Comparison of ENCODE assay signal across 18 cellular contexts in the genomic region with DNA sequence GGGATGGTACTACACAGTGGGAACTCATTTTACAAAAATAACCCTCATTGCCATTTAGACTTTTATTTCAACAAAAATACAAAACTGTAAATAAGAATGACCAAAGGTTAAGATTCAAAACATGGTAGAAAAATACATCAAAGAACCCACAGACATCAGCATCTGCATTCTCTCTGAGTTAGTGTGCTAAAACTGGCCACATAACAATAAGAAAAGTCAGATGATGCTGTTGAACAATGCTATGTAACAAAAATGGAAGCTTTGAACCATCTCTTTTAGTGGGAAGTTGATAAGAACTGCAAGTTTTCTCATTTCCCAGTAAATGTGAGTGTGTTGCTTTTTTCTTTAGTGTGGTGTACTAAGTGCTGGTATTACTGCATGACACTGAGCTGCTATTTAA.
DNase-seq lines count a peak whose midpoint lies in the region; ATAC-seq and TF ChIP-seq lines count a peak whose summit lies in the region.
"Had no signal": no experiment of that assay in that cellular context is flagged by ENCODE, and none has a peak within 500 bp of the region (broad histone marks: within the 10 kb centered on the region; RNA-seq: fewer than 3 reads in every experiment).

No MANE protein-coding gene starts in this region.

- no peaks in the 10 kb centered on the region for H3K79me2 ChIP-seq in osteoblast (ENCODE audit: insufficient read depth, low read length)

- DNase-seq in HFFc6 = no peak
- DNase-seq in SW480 (ENCODE audit: low spot score) = peak; percentile 1
- peak; percentile 23 for DNase-seq in choroid plexus epithelial cell (ENCODE audit: low read depth)
- DNase-seq in osteoblast (ENCODE audit: insufficient read length, low spot score, missing footprints) = no peak
- DNase-seq in T-helper 9 cell = no peak
- no peak for DNase-seq in effector memory CD8-positive, alpha-beta T cell
- DNase-seq in NCI-H524 treated with DMSO at 0.1 percent for 48 hours (lab: John Stamatoyannopoulos, UW) = no peak
- DNase-seq in NCI-H526 (lab: John Stamatoyannopoulos, UW) = no peak
- DNase-seq: ACHN, Caco-2, H9, MV-4-11, NCI-H1436, NCI-H2029, NCI-H2171 treated with DMSO at 0.1 percent for 48 hours, NCI-H446 treated with DMSO at 0.1 percent for 48 hours, NCI-H82 had no signal

- TF ChIP-seq CTCF in HFFc6 (IDR thresholded peaks at IDR 0.05) (no peak), choroid plexus epithelial cell (conservative IDR thresholded peaks at IDR 0.05; ENCODE audit: low read depth, low read length) (no peak), osteoblast (IDR thresholded peaks at IDR 0.05; ENCODE audit: extremely low read depth, low read depth, low read length) (no peak)

- no peak overlapping the region for H3K4me2 ChIP-seq in osteoblast (ENCODE audit: insufficient read depth, low read length)

- no peak for ATAC-seq in effector memory CD8-positive, alpha-beta T cell (replicated peaks)

- H3K4me1 Mint-ChIP-seq in HFFc6 (ENCODE audit: low read depth) = peaks cover 50% of the 10 kb centered on the region
- H3K4me1 Mint-ChIP-seq in effector memory CD8-positive, alpha-beta T cell (ENCODE audit: low read depth in 2 of 2) = no peaks in the 10 kb centered on the region
- H3K4me1 Mint-ChIP-seq: H9 had no signal

- H3K4me3 Mint-ChIP-seq in HFFc6 = no peak overlapping the region
- no peak overlapping the region for H3K4me3 Mint-ChIP-seq in effector memory CD8-positive, alpha-beta T cell
- H3K4me3 Mint-ChIP-seq: H9 had no signal

- peak overlapping the region; percentile 79 for H2AFZ ChIP-seq in osteoblast (ENCODE audit: low read length)

- H3K27me3 ChIP-seq in osteoblast (ENCODE audit: insufficient read depth, low read length) = no peaks in the 10 kb centered on the region

- H3K4me1 ChIP-seq in osteoblast (ENCODE audit: insufficient read depth, low read length) = peaks cover 22% of the 10 kb centered on the region

- peaks cover 7% of the 10 kb centered on the region for H3K9me3 Mint-ChIP-seq in HFFc6
- H3K9me3 Mint-ChIP-seq in effector memory CD8-positive, alpha-beta T cell = peaks cover 0 to 3% of the 10 kb centered on the region in 2 donors
- H3K9me3 Mint-ChIP-seq: H9 had no signal

- H3K4me3 ChIP-seq in choroid plexus epithelial cell (ENCODE audit: low read depth, low read length) = no peak overlapping the region
- H3K4me3 ChIP-seq in osteoblast (ENCODE audit: insufficient read depth, low read length) = no peak overlapping the region

- no peaks in the 10 kb centered on the region for H4K20me1 ChIP-seq in osteoblast (ENCODE audit: insufficient read depth, low read length)

- no peaks in the 10 kb centered on the region for H3K9me3 ChIP-seq in osteoblast (ENCODE audit: low read depth, low read length)
- H3K9me3 ChIP-seq: Caco-2 had no signal

- peak overlapping the region; percentile 62 for H3K27ac ChIP-seq in osteoblast (ENCODE audit: low read depth, low read length)
- H3K27ac ChIP-seq: HL-60 had no signal

- no peaks in the 10 kb centered on the region for H3K27me3 Mint-ChIP-seq in HFFc6 (ENCODE audit: insufficient read depth)
- no peaks in the 10 kb centered on the region for H3K27me3 Mint-ChIP-seq in effector memory CD8-positive, alpha-beta T cell

- H3K36me3 Mint-ChIP-seq in HFFc6 (ENCODE audit: low read depth) = peaks cover 4% of the 10 kb centered on the region
- H3K36me3 Mint-ChIP-seq in effector memory CD8-positive, alpha-beta T cell (ENCODE audit: insufficient read depth) = no peaks in the 10 kb centered on the region

- H3K27ac Mint-ChIP-seq in HFFc6 = peak overlapping the region; percentile 26; the same call in 1 of the 2 replicates
- no peak overlapping the region for H3K27ac Mint-ChIP-seq in effector memory CD8-positive, alpha-beta T cell
- H3K27ac Mint-ChIP-seq: H9 had no signal

- no peaks in the 10 kb centered on the region for H3K36me3 ChIP-seq in osteoblast (ENCODE audit: insufficient read depth, low read length)

Comparison
In these comparisons a context has a peak if more than half of its experiments do, and no peak if none do; other contexts are left out.
1. DNase-seq: peak in SW480 (single experiment) and choroid plexus epithelial cell (single experiment); none in HFFc6 (single experiment), osteoblast (single experiment), T-helper 9 cell (single experiment), effector memory CD8-positive, alpha-beta T cell (0 of 3), NCI-H524 treated with DMSO at 0.1 percent for 48 hours (single experiment) and NCI-H526 (0 of 2).